In genomic region chr9:40907657-40908624, GRCh38 we compare ENCODE assay signal across 2 cellular contexts.
TF ChIP-seq lines count a peak whose summit lies in the region.

No MANE protein-coding gene starts in this region.

TF ChIP-seq in liver, 16 proteins besides CTCF, POLR2A, EP300 and RAD21 (continued from another document):
- TF ChIP-seq EGR1 (IDR thresholded peaks at IDR 0.05; ENCODE audit: low read depth in 2 of 2): no peak
- TF ChIP-seq, protein P1, sequence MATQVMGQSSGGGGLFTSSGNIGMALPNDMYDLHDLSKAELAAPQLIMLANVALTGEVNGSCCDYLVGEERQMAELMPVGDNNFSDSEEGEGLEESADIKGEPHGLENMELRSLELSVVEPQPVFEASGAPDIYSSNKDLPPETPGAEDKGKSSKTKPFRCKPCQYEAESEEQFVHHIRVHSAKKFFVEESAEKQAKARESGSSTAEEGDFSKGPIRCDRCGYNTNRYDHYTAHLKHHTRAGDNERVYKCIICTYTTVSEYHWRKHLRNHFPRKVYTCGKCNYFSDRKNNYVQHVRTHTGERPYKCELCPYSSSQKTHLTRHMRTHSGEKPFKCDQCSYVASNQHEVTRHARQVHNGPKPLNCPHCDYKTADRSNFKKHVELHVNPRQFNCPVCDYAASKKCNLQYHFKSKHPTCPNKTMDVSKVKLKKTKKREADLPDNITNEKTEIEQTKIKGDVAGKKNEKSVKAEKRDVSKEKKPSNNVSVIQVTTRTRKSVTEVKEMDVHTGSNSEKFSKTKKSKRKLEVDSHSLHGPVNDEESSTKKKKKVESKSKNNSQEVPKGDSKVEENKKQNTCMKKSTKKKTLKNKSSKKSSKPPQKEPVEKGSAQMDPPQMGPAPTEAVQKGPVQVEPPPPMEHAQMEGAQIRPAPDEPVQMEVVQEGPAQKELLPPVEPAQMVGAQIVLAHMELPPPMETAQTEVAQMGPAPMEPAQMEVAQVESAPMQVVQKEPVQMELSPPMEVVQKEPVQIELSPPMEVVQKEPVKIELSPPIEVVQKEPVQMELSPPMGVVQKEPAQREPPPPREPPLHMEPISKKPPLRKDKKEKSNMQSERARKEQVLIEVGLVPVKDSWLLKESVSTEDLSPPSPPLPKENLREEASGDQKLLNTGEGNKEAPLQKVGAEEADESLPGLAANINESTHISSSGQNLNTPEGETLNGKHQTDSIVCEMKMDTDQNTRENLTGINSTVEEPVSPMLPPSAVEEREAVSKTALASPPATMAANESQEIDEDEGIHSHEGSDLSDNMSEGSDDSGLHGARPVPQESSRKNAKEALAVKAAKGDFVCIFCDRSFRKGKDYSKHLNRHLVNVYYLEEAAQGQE (IDR thresholded peaks at IDR 0.05): no peak
- TF ChIP-seq, protein P2, sequence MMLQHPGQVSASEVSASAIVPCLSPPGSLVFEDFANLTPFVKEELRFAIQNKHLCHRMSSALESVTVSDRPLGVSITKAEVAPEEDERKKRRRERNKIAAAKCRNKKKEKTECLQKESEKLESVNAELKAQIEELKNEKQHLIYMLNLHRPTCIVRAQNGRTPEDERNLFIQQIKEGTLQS (IDR thresholded peaks at IDR 0.05): no peak
- TF ChIP-seq HNF4G (IDR thresholded peaks at IDR 0.05): no peak
- no peak for TF ChIP-seq ZBTB33 (IDR thresholded peaks at IDR 0.05)
- TF ChIP-seq YY1 (IDR thresholded peaks at IDR 0.05): no peak
- no peak for TF ChIP-seq FOXA1 (IDR thresholded peaks at IDR 0.05)
- TF ChIP-seq HNF4A (conservative IDR thresholded peaks at IDR 0.05): no peak
- TF ChIP-seq, protein P3, sequence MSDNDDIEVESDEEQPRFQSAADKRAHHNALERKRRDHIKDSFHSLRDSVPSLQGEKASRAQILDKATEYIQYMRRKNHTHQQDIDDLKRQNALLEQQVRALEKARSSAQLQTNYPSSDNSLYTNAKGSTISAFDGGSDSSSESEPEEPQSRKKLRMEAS (IDR thresholded peaks at IDR 0.05): no peak
- TF ChIP-seq SP1 (IDR thresholded peaks at IDR 0.05): no peak
- no peak for TF ChIP-seq JUND (IDR thresholded peaks at IDR 0.05)
TF ChIP-seq in liver: peak in this region for 0.

TF ChIP-seq in HepG2, 621 proteins besides CTCF, POLR2A, EP300 and RAD21 (continued from another document):
- no peak for TF ChIP-seq ZBED4 (CRISPR knock-in tag; IDR thresholded peaks at IDR 0.05; ENCODE audit: borderline replicate concordance)
- no peak for TF ChIP-seq XBP1 (CRISPR knock-in tag; IDR thresholded peaks at IDR 0.05)
- TF ChIP-seq, protein P4, sequence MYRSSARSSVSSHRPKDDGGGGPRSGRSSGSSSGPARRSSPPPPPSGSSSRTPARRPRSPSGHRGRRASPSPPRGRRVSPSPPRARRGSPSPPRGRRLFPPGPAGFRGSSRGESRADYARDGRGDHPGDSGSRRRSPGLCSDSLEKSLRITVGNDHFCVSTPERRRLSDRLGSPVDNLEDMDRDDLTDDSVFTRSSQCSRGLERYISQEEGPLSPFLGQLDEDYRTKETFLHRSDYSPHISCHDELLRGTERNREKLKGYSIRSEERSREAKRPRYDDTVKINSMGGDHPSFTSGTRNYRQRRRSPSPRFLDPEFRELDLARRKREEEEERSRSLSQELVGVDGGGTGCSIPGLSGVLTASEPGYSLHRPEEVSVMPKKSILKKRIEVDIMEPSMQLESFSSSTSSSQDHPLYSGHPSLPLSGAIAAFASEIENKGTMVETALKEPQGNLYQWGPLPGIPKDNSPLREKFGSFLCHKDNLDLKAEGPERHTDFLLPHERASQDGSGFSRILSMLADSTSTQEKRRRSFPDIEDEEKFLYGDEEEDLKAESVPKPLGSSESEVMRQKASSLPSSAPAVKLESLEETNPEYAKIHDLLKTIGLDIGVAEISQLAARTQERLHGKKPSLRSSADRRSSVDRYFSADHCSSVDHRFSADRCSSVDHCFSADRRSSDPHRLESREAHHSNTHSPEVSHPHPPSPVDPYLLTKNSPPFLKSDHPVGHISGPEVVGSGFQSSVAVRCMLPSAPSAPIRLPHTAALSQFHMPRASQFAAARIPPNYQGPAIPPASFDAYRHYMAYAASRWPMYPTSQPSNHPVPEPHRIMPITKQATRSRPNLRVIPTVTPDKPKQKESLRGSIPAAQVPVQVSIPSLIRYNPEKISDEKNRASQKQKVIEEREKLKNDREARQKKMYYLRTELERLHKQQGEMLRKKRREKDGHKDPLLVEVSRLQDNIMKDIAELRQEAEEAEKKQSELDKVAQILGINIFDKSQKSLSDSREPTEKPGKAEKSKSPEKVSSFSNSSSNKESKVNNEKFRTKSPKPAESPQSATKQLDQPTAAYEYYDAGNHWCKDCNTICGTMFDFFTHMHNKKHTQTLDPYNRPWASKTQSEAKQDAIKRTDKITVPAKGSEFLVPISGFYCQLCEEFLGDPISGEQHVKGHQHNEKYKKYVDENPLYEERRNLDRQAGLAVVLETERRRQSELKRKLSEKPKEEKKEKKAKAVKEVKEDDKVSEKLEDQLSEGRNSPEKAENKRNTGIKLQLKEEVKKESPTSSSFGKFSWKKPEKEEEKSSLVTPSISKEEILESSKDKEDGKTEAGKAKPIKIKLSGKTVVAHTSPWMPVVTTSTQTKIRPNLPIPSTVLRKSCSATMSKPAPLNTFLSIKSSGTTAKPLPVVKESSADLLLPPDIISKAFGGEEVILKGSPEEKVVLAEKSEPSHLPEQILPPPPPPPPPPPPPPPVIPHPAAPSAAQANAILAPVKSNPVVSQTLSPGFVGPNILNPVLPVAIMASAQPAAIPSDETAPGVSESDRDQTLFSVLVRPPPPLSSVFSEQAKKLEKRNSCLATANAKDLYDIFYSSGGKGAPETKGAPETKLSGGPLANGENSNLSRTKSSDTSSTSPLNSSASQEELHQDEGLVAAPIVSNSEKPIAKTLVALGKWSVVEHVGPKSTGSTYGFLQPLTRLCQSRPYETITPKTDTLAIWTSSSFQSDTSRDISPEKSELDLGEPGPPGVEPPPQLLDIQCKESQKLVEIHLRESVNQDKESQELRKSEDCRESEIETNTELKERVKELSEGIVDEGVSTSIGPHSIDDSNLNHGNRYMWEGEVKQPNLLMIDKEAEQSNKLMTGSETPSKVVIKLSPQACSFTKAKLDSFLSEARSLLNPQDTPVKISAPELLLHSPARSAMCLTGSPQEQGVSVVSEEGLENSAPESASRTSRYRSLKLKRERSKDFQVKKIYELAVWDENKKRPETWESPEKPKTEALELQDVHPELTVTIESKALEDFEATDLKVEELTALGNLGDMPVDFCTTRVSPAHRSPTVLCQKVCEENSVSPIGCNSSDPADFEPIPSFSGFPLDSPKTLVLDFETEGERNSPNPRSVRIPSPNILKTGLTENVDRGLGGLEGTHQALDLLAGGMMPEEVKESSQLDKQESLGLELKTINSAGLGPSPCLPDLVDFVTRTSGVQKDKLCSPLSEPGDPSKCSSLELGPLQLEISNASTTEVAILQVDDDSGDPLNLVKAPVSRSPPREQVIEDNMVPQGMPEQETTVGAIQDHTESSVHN (CRISPR knock-in tag; IDR thresholded peaks at IDR 0.05): no peak
- TF ChIP-seq ZNF382 (CRISPR knock-in tag; IDR thresholded peaks at IDR 0.05; ENCODE audit: borderline replicate concordance): no peak
- no peak for TF ChIP-seq PRDM15 (CRISPR knock-in tag; IDR thresholded peaks at IDR 0.05)
